In the genomic region with DNA sequence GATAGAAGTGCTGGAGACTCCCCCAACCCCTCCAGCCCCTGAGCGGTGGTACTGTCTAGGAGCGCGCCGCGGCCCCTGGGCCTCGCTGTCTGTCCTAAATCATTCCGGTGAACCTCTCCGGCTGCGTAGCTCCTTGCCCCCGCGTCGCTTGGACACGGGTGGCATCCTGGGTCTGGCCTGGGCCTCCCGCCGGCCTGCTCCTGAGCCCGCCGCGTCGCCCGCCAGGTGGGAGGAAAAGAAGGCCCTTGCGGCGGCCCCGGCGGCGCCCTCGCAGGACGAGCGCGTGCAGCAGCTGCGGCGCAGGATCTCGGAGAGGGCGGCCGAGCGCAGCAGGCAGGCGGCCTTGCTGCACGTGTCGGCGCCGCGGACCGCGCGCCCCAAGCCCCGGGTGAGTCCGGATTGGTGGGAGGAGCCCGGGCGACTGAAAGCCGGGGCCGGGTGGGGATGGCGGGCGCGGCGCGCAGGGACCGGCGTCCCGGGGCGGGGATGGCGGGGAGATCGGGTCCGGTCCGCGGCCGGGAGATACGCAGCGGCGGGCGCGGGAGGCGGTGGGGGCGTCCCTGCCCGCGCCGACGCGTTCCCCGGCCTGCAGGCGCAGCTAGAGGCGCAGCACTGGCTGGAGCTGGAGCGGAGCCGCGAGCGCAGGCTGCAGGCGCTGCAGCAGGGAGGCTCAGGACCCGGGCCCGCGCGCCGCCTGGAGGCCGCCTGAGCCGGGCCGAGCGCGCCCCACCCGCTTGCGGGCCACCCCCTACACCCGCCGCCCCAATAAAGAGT, we compare ENCODE assay signal across 2 cellular contexts.
TF ChIP-seq lines count a peak whose summit lies in the region.

No MANE protein-coding gene starts in this region.

TF ChIP-seq in HEK293, 187 proteins besides CTCF, POLR2A, EP300 and RAD21 (continued from another document and continues in another):
- TF ChIP-seq REST (tag by site-specific recombination; IDR thresholded peaks at IDR 0.05) (no peak), ZBTB8A (tag by site-specific recombination; IDR thresholded peaks at IDR 0.05) (peak; percentile 57), SCRT1 (tag by site-specific recombination; IDR thresholded peaks at IDR 0.05; ENCODE audit: borderline replicate concordance) (no peak), ZNF660 (tag by site-specific recombination; IDR thresholded peaks at IDR 0.05) (peak; percentile 56; the same call in 1 of the 2 replicates), ZNF501 (tag by site-specific recombination; IDR thresholded peaks at IDR 0.05) (no peak), ZNF561 (tag by site-specific recombination; IDR thresholded peaks at IDR 0.05; ENCODE audit: borderline replicate concordance) (0 out of 2 replicates have a peak, but pooled peaks have one; percentile 39), ZNF792 (tag by site-specific recombination; IDR thresholded peaks at IDR 0.05) (no peak), GLI4 (tag by site-specific recombination; IDR thresholded peaks at IDR 0.05) (no peak), ZNF549 (tag by site-specific recombination; IDR thresholded peaks at IDR 0.05) (no peak), GLIS2 (tag by site-specific recombination; IDR thresholded peaks at IDR 0.05) (0 out of 2 replicates have a peak, but pooled peaks have one; percentile 9), ZNF777 (tag by site-specific recombination; IDR thresholded peaks at IDR 0.05; ENCODE audit: borderline replicate concordance) (no peak), ZNF580 (tag by site-specific recombination; IDR thresholded peaks at IDR 0.05) (no peak), ZNF426 (tag by site-specific recombination; IDR thresholded peaks at IDR 0.05) (no peak)
- TF ChIP-seq, protein P1, sequence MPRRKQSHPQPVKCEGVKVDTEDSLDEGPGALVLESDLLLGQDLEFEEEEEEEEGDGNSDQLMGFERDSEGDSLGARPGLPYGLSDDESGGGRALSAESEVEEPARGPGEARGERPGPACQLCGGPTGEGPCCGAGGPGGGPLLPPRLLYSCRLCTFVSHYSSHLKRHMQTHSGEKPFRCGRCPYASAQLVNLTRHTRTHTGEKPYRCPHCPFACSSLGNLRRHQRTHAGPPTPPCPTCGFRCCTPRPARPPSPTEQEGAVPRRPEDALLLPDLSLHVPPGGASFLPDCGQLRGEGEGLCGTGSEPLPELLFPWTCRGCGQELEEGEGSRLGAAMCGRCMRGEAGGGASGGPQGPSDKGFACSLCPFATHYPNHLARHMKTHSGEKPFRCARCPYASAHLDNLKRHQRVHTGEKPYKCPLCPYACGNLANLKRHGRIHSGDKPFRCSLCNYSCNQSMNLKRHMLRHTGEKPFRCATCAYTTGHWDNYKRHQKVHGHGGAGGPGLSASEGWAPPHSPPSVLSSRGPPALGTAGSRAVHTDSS (tag by site-specific recombination; IDR thresholded peaks at IDR 0.05): no peak
- TF ChIP-seq, protein P2, sequence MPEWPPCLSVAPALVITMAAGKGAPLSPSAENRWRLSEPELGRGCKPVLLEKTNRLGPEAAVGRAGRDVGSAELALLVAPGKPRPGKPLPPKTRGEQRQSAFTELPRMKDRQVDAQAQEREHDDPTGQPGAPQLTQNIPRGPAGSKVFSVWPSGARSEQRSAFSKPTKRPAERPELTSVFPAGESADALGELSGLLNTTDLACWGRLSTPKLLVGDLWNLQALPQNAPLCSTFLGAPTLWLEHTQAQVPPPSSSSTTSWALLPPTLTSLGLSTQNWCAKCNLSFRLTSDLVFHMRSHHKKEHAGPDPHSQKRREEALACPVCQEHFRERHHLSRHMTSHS (tag by site-specific recombination; IDR thresholded peaks at IDR 0.05): no peak
- TF ChIP-seq, protein P3, sequence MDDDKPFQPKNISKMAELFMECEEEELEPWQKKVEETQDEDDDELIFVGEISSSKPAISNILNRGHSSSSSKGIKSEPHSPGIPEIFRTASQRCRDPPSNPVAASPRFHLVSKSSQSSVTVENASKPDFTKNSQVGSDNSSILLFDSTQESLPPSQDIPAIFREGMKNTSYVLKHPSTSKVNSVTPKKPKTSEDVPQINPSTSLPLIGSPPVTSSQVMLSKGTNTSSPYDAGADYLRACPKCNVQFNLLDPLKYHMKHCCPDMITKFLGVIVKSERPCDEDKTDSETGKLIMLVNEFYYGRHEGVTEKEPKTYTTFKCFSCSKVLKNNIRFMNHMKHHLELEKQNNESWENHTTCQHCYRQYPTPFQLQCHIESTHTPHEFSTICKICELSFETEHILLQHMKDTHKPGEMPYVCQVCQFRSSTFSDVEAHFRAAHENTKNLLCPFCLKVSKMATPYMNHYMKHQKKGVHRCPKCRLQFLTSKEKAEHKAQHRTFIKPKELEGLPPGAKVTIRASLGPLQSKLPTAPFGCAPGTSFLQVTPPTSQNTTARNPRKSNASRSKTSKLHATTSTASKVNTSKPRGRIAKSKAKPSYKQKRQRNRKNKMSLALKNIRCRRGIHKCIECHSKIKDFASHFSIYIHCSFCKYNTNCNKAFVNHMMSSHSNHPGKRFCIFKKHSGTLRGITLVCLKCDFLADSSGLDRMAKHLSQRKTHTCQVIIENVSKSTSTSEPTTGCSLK (tag by site-specific recombination; IDR thresholded peaks at IDR 0.05): no peak

TF ChIP-seq in WTC11, 78 proteins besides CTCF, POLR2A, EP300 and RAD21 (continued from another document and continues in another):
- TF ChIP-seq ZNF425 (CRISPR knock-in tag; conservative IDR thresholded peaks at IDR 0.05): no peak
- TF ChIP-seq MYBL2 (CRISPR knock-in tag; IDR thresholded peaks at IDR 0.05): no peak
- TF ChIP-seq ERG (CRISPR knock-in tag; IDR thresholded peaks at IDR 0.05): no peak
- TF ChIP-seq, protein P4, sequence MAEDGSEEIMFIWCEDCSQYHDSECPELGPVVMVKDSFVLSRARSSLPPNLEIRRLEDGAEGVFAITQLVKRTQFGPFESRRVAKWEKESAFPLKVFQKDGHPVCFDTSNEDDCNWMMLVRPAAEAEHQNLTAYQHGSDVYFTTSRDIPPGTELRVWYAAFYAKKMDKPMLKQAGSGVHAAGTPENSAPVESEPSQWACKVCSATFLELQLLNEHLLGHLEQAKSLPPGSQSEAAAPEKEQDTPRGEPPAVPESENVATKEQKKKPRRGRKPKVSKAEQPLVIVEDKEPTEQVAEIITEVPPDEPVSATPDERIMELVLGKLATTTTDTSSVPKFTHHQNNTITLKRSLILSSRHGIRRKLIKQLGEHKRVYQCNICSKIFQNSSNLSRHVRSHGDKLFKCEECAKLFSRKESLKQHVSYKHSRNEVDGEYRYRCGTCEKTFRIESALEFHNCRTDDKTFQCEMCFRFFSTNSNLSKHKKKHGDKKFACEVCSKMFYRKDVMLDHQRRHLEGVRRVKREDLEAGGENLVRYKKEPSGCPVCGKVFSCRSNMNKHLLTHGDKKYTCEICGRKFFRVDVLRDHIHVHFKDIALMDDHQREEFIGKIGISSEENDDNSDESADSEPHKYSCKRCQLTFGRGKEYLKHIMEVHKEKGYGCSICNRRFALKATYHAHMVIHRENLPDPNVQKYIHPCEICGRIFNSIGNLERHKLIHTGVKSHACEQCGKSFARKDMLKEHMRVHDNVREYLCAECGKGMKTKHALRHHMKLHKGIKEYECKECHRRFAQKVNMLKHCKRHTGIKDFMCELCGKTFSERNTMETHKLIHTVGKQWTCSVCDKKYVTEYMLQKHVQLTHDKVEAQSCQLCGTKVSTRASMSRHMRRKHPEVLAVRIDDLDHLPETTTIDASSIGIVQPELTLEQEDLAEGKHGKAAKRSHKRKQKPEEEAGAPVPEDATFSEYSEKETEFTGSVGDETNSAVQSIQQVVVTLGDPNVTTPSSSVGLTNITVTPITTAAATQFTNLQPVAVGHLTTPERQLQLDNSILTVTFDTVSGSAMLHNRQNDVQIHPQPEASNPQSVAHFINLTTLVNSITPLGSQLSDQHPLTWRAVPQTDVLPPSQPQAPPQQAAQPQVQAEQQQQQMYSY (CRISPR knock-in tag; IDR thresholded peaks at IDR 0.05): peak; percentile 36; the same call in 1 of the 2 replicates
- TF ChIP-seq RORB (CRISPR knock-in tag; IDR thresholded peaks at IDR 0.05): no peak
- TF ChIP-seq ZBTB21 (CRISPR knock-in tag; IDR thresholded peaks at IDR 0.05; ENCODE audit: borderline replicate concordance): 0 out of 2 replicates have a peak, but pooled peaks have one; percentile 18
- TF ChIP-seq ZNF317 (CRISPR knock-in tag; IDR thresholded peaks at IDR 0.05; ENCODE audit: borderline replicate concordance, low read depth): no peak
- TF ChIP-seq, protein P5, sequence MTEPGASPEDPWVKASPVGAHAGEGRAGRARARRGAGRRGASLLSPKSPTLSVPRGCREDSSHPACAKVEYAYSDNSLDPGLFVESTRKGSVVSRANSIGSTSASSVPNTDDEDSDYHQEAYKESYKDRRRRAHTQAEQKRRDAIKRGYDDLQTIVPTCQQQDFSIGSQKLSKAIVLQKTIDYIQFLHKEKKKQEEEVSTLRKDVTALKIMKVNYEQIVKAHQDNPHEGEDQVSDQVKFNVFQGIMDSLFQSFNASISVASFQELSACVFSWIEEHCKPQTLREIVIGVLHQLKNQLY (CRISPR knock-in tag; IDR thresholded peaks at IDR 0.05): no peak
- TF ChIP-seq GTF2I (CRISPR knock-in tag; conservative IDR thresholded peaks at IDR 0.05): no peak
- TF ChIP-seq SMAD4 (CRISPR knock-in tag; IDR thresholded peaks at IDR 0.05): no peak
- TF ChIP-seq NR1H2 (CRISPR knock-in tag; IDR thresholded peaks at IDR 0.05): 0 out of 2 replicates have a peak, but pooled peaks have one; percentile 30
- TF ChIP-seq, protein P6, sequence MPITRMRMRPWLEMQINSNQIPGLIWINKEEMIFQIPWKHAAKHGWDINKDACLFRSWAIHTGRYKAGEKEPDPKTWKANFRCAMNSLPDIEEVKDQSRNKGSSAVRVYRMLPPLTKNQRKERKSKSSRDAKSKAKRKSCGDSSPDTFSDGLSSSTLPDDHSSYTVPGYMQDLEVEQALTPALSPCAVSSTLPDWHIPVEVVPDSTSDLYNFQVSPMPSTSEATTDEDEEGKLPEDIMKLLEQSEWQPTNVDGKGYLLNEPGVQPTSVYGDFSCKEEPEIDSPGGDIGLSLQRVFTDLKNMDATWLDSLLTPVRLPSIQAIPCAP (CRISPR knock-in tag; IDR thresholded peaks at IDR 0.05): peak; percentile 88
- TF ChIP-seq GRHL2 (CRISPR knock-in tag; IDR thresholded peaks at IDR 0.05; ENCODE audit: insufficient replicate concordance, severe bottlenecking): no peak
- TF ChIP-seq, protein P7, sequence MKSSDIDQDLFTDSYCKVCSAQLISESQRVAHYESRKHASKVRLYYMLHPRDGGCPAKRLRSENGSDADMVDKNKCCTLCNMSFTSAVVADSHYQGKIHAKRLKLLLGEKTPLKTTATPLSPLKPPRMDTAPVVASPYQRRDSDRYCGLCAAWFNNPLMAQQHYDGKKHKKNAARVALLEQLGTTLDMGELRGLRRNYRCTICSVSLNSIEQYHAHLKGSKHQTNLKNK (CRISPR knock-in tag; IDR thresholded peaks at IDR 0.05): no peak
- TF ChIP-seq TEAD4 (CRISPR knock-in tag; IDR thresholded peaks at IDR 0.05): no peak
- no peak for TF ChIP-seq PRRX2 (CRISPR knock-in tag; IDR thresholded peaks at IDR 0.05)
- TF ChIP-seq, protein P8, sequence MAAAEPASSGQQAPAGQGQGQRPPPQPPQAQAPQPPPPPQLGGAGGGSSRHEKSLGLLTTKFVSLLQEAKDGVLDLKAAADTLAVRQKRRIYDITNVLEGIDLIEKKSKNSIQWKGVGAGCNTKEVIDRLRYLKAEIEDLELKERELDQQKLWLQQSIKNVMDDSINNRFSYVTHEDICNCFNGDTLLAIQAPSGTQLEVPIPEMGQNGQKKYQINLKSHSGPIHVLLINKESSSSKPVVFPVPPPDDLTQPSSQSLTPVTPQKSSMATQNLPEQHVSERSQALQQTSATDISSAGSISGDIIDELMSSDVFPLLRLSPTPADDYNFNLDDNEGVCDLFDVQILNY (CRISPR knock-in tag; IDR thresholded peaks at IDR 0.05): no peak
- peak; percentile 81; the same call in 1 of the 2 replicates for TF ChIP-seq IRF2 (CRISPR knock-in tag; IDR thresholded peaks at IDR 0.05; ENCODE audit: borderline replicate concordance, low read depth)
- no peak for TF ChIP-seq ZNF121 (CRISPR knock-in tag; IDR thresholded peaks at IDR 0.05)
- TF ChIP-seq TCF7 (CRISPR knock-in tag; IDR thresholded peaks at IDR 0.05; ENCODE audit: low read depth): peak; percentile 76; the same call in 1 of the 2 replicates
- TF ChIP-seq TEAD1 (CRISPR knock-in tag; IDR thresholded peaks at IDR 0.05): peak; percentile 62; the same call in 1 of the 2 replicates
- TF ChIP-seq NFATC4 (CRISPR knock-in tag; IDR thresholded peaks at IDR 0.05): no peak; the same call in 1 of the 2 replicates
- peak; percentile 68; the same call in 1 of the 2 replicates for TF ChIP-seq KAT7 (CRISPR knock-in tag; IDR thresholded peaks at IDR 0.05; ENCODE audit: borderline replicate concordance)
- TF ChIP-seq ZNF219 (CRISPR knock-in tag; IDR thresholded peaks at IDR 0.05; ENCODE audit: borderline replicate concordance): no peak; the same call in 1 of the 2 replicates
